12 cellular contexts compared by ENCODE assay signal in genomic region chr3:9807981-9808344, GRCh38. TPM values are rescaled to one million over a fixed set of nuclear protein-coding genes. Genes with fewer than 3 reads are reported as not detected.
A peak's percentile ranks its signal among the peaks of the same experiment; 100 is the strongest.
DNase-seq lines count a peak whose midpoint lies in the region; ATAC-seq and TF ChIP-seq lines count a peak whose summit lies in the region.
"Had no signal": no experiment of that assay in that cellular context is flagged by ENCODE, and none has a peak within 500 bp of the region (broad histone marks: within the 10 kb centered on the region; RNA-seq: fewer than 3 reads in every experiment).

No MANE protein-coding gene starts in this region.

- H3K9me3 Mint-ChIP-seq in activated CD4-positive, alpha-beta T cell treated with anti-CD3 and anti-CD28 coated beads for 36 hours (ENCODE audit: low read depth): no peaks in the 10 kb centered on the region
- no peaks in the 10 kb centered on the region for H3K9me3 Mint-ChIP-seq in dendritic cell treated with granulocyte-macrophage colony-stimulating factor and Interleukin-4, amounts not matched to agents 40 ng/mL and 50 ng/mL, for 4 days
- no peaks in the 10 kb centered on the region for H3K9me3 Mint-ChIP-seq in osteocyte (ENCODE audit: unreplicated experiment)
- H3K9me3 Mint-ChIP-seq: stimulated activated naive CD8-positive, alpha-beta T cell treated with anti-CD3 and anti-CD28 coated beads, Interleukin-15, amount 100 ng/mL, for 72 hours had no signal

- no peaks in the 10 kb centered on the region for H3K27me3 Mint-ChIP-seq in activated CD4-positive, alpha-beta T cell treated with anti-CD3 and anti-CD28 coated beads for 36 hours
- no peaks in the 10 kb centered on the region for H3K27me3 Mint-ChIP-seq in dendritic cell treated with granulocyte-macrophage colony-stimulating factor and Interleukin-4, amounts not matched to agents 40 ng/mL and 50 ng/mL, for 4 days
- no peaks in the 10 kb centered on the region for H3K27me3 Mint-ChIP-seq in osteocyte (ENCODE audit: unreplicated experiment)
- H3K27me3 Mint-ChIP-seq: stimulated activated naive CD8-positive, alpha-beta T cell treated with anti-CD3 and anti-CD28 coated beads, Interleukin-15, amount 100 ng/mL, for 72 hours had no signal

- POLR2A ChIA-PET in activated CD4-positive, alpha-beta T cell treated with anti-CD3 and anti-CD28 coated beads for 36 hours (lab: Charles Lee): interaction anchor here (2.1 kb wide), 1 partner anchor 15 kb away, joined by 5 read pairs; the partner anchor contains the start of gene ARPC4
- POLR2A ChIA-PET in RWPE1 (lab: Yijun Ruan, JAX; ENCODE audit: low non-redundant PET): no interaction called here

- TF ChIP-seq CTCF in RWPE1 (conservative IDR thresholded peaks at IDR 0.05; ENCODE audit: low read depth): no peak
- TF ChIP-seq CTCF in osteocyte (IDR thresholded peaks at IDR 0.05): no peak

- peak overlapping the region; percentile 94 for H3K27ac Mint-ChIP-seq in activated CD4-positive, alpha-beta T cell treated with anti-CD3 and anti-CD28 coated beads for 36 hours
- peak overlapping the region; percentile 97 for H3K27ac Mint-ChIP-seq in dendritic cell treated with granulocyte-macrophage colony-stimulating factor and Interleukin-4, amounts not matched to agents 40 ng/mL and 50 ng/mL, for 4 days
- H3K27ac Mint-ChIP-seq in osteocyte (ENCODE audit: unreplicated experiment): peak overlapping the region; percentile 99

- intact Hi-C loops in activated CD4-positive, alpha-beta T cell treated with anti-CD3 and anti-CD28 coated beads for 36 hours (cut with DNase I, micrococcal nuclease): loop anchor here in 1 of 2 experiments (1.0 kb wide), 1 partner anchor 15 kb away; the partner anchor contains the start of gene ARPC4
- intact Hi-C loops in dendritic cell treated with granulocyte-macrophage colony-stimulating factor and Interleukin-4, amounts not matched to agents 40 ng/mL and 50 ng/mL, for 4 days (cut with micrococcal nuclease): loop anchor here (2.0 kb wide), 1 partner anchor 13 kb away; no protein-coding TSS in a partner anchor

- no peak for DNase-seq in activated CD4-positive, alpha-beta T cell treated with anti-CD3 and anti-CD28 coated beads for 36 hours
- DNase-seq in activated CD4-positive, alpha-beta T cell treated with anti-CD3 and anti-CD28 coated beads, Interleukin-2, amount 50 U/mL, for 4 hours: no peak
- DNase-seq in RWPE1 (ENCODE audit: low spot score) (no peak), osteocyte (ENCODE audit: extremely low spot score, unreplicated experiment) (no peak), KG1 (lab: John Stamatoyannopoulos, UW) (no peak), NCI-H345 (lab: John Stamatoyannopoulos, UW) (no peak)
- DNase-seq: caudate nucleus, DMS 273 treated with DMSO at 0.1 percent for 48 hours, NCI-H1105 had no signal

- peaks cover 73% of the 10 kb centered on the region for H3K36me3 Mint-ChIP-seq in activated CD4-positive, alpha-beta T cell treated with anti-CD3 and anti-CD28 coated beads for 36 hours (ENCODE audit: low read depth)
- peaks cover 86% of the 10 kb centered on the region for H3K36me3 Mint-ChIP-seq in dendritic cell treated with granulocyte-macrophage colony-stimulating factor and Interleukin-4, amounts not matched to agents 40 ng/mL and 50 ng/mL, for 4 days (ENCODE audit: low read depth)
- peaks cover 24% of the 10 kb centered on the region for H3K36me3 Mint-ChIP-seq in osteocyte (ENCODE audit: unreplicated experiment)

- peaks cover 37% of the 10 kb centered on the region for H3K4me1 Mint-ChIP-seq in activated CD4-positive, alpha-beta T cell treated with anti-CD3 and anti-CD28 coated beads for 36 hours
- H3K4me1 Mint-ChIP-seq in dendritic cell treated with granulocyte-macrophage colony-stimulating factor and Interleukin-4, amounts not matched to agents 40 ng/mL and 50 ng/mL, for 4 days (ENCODE audit: low read depth): peaks cover 74% of the 10 kb centered on the region
- peaks cover 27% of the 10 kb centered on the region for H3K4me1 Mint-ChIP-seq in osteocyte (ENCODE audit: unreplicated experiment)

- H3K4me3 Mint-ChIP-seq in activated CD4-positive, alpha-beta T cell treated with anti-CD3 and anti-CD28 coated beads for 36 hours: no peak overlapping the region
- no peak overlapping the region for H3K4me3 Mint-ChIP-seq in dendritic cell treated with granulocyte-macrophage colony-stimulating factor and Interleukin-4, amounts not matched to agents 40 ng/mL and 50 ng/mL, for 4 days
- no peak overlapping the region for H3K4me3 Mint-ChIP-seq in osteocyte (ENCODE audit: unreplicated experiment)

- no peak for ATAC-seq in activated CD4-positive, alpha-beta T cell treated with anti-CD3 and anti-CD28 coated beads for 36 hours
- ATAC-seq in HG03442 (IDR thresholded peaks at IDR 0.05; ENCODE audit: unreplicated experiment): no peak

- CTCF ChIA-PET in activated CD4-positive, alpha-beta T cell treated with anti-CD3 and anti-CD28 coated beads for 36 hours (lab: Charles Lee): interaction anchor here (0.5 to 1.6 kb wide), 10 partner anchors 8 to 221 kb away, joined by 3 to 5 read pairs (median 4); no protein-coding TSS in a partner anchor
- CTCF ChIA-PET in RWPE1 (lab: Yijun Ruan, JAX): no interaction called here

- H3K27ac ChIP-seq in RWPE1: peak overlapping the region; percentile 89

RNA-seq across cellular contexts. Expression of gene TTLL3, which starts 2.1 kb away (rescaled TPM):
- 10 to 100 TPM; 47.5 to 49.8 TPM for total RNA-seq in activated CD4-positive, alpha-beta T cell treated with anti-CD3 and anti-CD28 coated beads for 36 hours
- total RNA-seq in osteocyte: 53.6 and 54.8 TPM in 2 replicates

RNA-seq across cellular contexts. Expression of gene ARPC4, which starts 15.1 kb away (rescaled TPM):
- 100 to 1,000 TPM; 164 to 231 TPM for total RNA-seq in activated CD4-positive, alpha-beta T cell treated with anti-CD3 and anti-CD28 coated beads for 36 hours
- 140 and 142 TPM in 2 replicates for total RNA-seq in osteocyte

RNA-seq across cellular contexts. Expression of gene TADA3, which starts 15.7 kb away (rescaled TPM):
- total RNA-seq in activated CD4-positive, alpha-beta T cell treated with anti-CD3 and anti-CD28 coated beads for 36 hours: 10 to 100 TPM; 80.7 to 96.4 TPM
- 63.4 and 66.0 TPM in 2 replicates for total RNA-seq in osteocyte

RNA-seq across cellular contexts. Expression of gene RPUSD3, which starts 35.8 kb away (rescaled TPM):
- total RNA-seq in activated CD4-positive, alpha-beta T cell treated with anti-CD3 and anti-CD28 coated beads for 36 hours: 10 to 100 TPM; 79.2 to 81.5 TPM
- total RNA-seq in osteocyte: 35.9 and 36.1 TPM in 2 replicates

RNA-seq across cellular contexts. Expression of gene CAMK1, which starts 38.2 kb away (rescaled TPM):
- total RNA-seq in activated CD4-positive, alpha-beta T cell treated with anti-CD3 and anti-CD28 coated beads for 36 hours: 10 to 100 TPM; 48.4 to 53.1 TPM
- 8.8 and 10.7 TPM in 2 replicates for total RNA-seq in osteocyte
